ENCODE assay signal across 8 cellular contexts in genomic region chr1:235642021-235642942, GRCh38. TPM values are rescaled to one million over a fixed set of nuclear protein-coding genes. Genes with fewer than 3 reads are reported as not detected.
A peak's percentile ranks its signal among the peaks of the same experiment; 100 is the strongest.
DNase-seq lines count a peak whose midpoint lies in the region; ATAC-seq and TF ChIP-seq lines count a peak whose summit lies in the region.

No MANE protein-coding gene starts in this region.

- H3K4me3 Mint-ChIP-seq in IgD-negative memory B cell (peak overlapping the region in 3 of 4 donors; percentile 73 to 91 (median 90)), T-helper 17 cell (peak overlapping the region; percentile 91)

- H3K9me3 Mint-ChIP-seq in IgD-negative memory B cell, result peaks cover 0 to 2% (median 0%) of the 10 kb centered on the region in 3 donors

- H2BK120ac ChIP-seq in trophoblast cell (ENCODE audit: insufficient read depth, low read length, poor library complexity), result no peak overlapping the region

- H4K12ac ChIP-seq in trophoblast cell (ENCODE audit: low read depth, low read length), result no peak overlapping the region

- H3K9ac ChIP-seq in trophoblast cell (ENCODE audit: low read length), result no peak overlapping the region

- no peak overlapping the region for H3K23ac ChIP-seq in trophoblast cell (ENCODE audit: low read length)

- no peak overlapping the region for H3K14ac ChIP-seq in trophoblast cell (ENCODE audit: low read length)

- H3K9me3 ChIP-seq in T-helper 17 cell (ENCODE audit: control insufficient read depth, low read length, poor library complexity, severe bottlenecking), result no peaks in the 10 kb centered on the region
- peaks cover 2% of the 10 kb centered on the region for H3K9me3 ChIP-seq in trophoblast cell (ENCODE audit: insufficient read depth, low read depth, low read length)
- no peaks in the 10 kb centered on the region for H3K9me3 ChIP-seq in tibial artery

- peak; percentile 23 for DNase-seq in activated CD4-positive, CD25-positive, alpha-beta regulatory T cell treated with anti-CD3 and anti-CD28 coated beads, Interleukin-2, amount 50 U/mL, for 16 hours (ENCODE audit: low read depth, low spot score)
- DNase-seq in activated CD4-positive, CD25-positive, alpha-beta regulatory T cell (lab: John Stamatoyannopoulos, UW), result no peak
- peak; percentile 28 to 55 (median 41) for DNase-seq in T-helper 17 cell
- DNase-seq in brain microvascular endothelial cell, result peak; percentile 61
- peak in 1 of 2 donors; percentile 19 for DNase-seq in trophoblast cell
- DNase-seq in tibial artery, result no peak

- peak overlapping the region; percentile 12 for H3K4me3 ChIP-seq in brain microvascular endothelial cell (ENCODE audit: low read depth, low read length)
- H3K4me3 ChIP-seq in trophoblast cell (ENCODE audit: low read depth, low read length), result no peak overlapping the region
- no peak overlapping the region for H3K4me3 ChIP-seq in tibial artery

- H3K4me1 ChIP-seq in trophoblast cell (ENCODE audit: control insufficient read depth in 1 of 2, insufficient read depth in 2 of 2, low read length in 2 of 2) (peaks cover 11 to 12% of the 10 kb centered on the region in 2 experiments), tibial artery (no peaks in the 10 kb centered on the region)

- H3K27me3 ChIP-seq in brain microvascular endothelial cell (replicated peaks), result no peaks in the 10 kb centered on the region
- no peaks in the 10 kb centered on the region for H3K27me3 ChIP-seq in trophoblast cell (ENCODE audit: insufficient read depth, low read length)
- peaks cover 0 to 51% of the 10 kb centered on the region in 2 donors for H3K27me3 ChIP-seq in tibial artery

- no peak overlapping the region for H4K8ac ChIP-seq in trophoblast cell (ENCODE audit: low read depth, low read length)

- H3K27me3 Mint-ChIP-seq in IgD-negative memory B cell (peaks cover 41% of the 10 kb centered on the region), T-helper 17 cell (peaks cover 30% of the 10 kb centered on the region)

- intact Hi-C loops in tibial artery (cut with DNase I; ENCODE audit: low total_unique reads), result loop anchor here (10.0 kb wide), 1 partner anchor 117 kb away; no protein-coding TSS in a partner anchor

- H2BK12ac ChIP-seq in trophoblast cell (ENCODE audit: low read length), result no peak overlapping the region

- H3K79me2 ChIP-seq in trophoblast cell (ENCODE audit: control insufficient read depth, insufficient read depth, low read length, poor library complexity), result no peaks in the 10 kb centered on the region

- H3K36me3 Mint-ChIP-seq in IgD-negative memory B cell (no peaks in the 10 kb centered on the region), T-helper 17 cell (ENCODE audit: low read depth) (peaks cover 2% of the 10 kb centered on the region)

- H2BK5ac ChIP-seq in trophoblast cell (ENCODE audit: low read depth, low read length, poor library complexity), result no peak overlapping the region

- H3K27ac Mint-ChIP-seq in IgD-negative memory B cell (peak overlapping the region in 2 of 3 donors; percentile 56 to 63), T-helper 17 cell (peak overlapping the region; percentile 95)

- peak overlapping the region; percentile 70 for H2AFZ ChIP-seq in trophoblast cell (ENCODE audit: insufficient read depth, low read length, poor library complexity)

- no peak overlapping the region for H2AK5ac ChIP-seq in trophoblast cell (ENCODE audit: low read length)

- H3K36me3 ChIP-seq in brain microvascular endothelial cell (replicated peaks), result no peaks in the 10 kb centered on the region
- no peaks in the 10 kb centered on the region for H3K36me3 ChIP-seq in trophoblast cell (ENCODE audit: control insufficient read depth in 1 of 2, insufficient read depth in 2 of 2, low read length in 2 of 2)
- H3K36me3 ChIP-seq in tibial artery, result no peaks in the 10 kb centered on the region

- no peak overlapping the region for H3K18ac ChIP-seq in trophoblast cell (ENCODE audit: low read length)

- H3K27ac ChIP-seq in brain microvascular endothelial cell, result no peak overlapping the region
- H3K27ac ChIP-seq in trophoblast cell (ENCODE audit: low read depth, low read length), result no peak overlapping the region
- H3K27ac ChIP-seq in tibial artery, result no peak overlapping the region

- peaks cover 5 to 12% (median 9%) of the 10 kb centered on the region in 3 donors for H3K4me1 Mint-ChIP-seq in IgD-negative memory B cell
- H3K4me1 Mint-ChIP-seq in T-helper 17 cell, result peaks cover 26% of the 10 kb centered on the region

- in situ Hi-C loops in brain microvascular endothelial cell (cut with HindIII; ENCODE audit: low pct_ligation_motif_present, low sequenced_read_pairs), result no loop called here

- ATAC-seq in T-helper 17 cell (peak; percentile 85), HG03139 (IDR thresholded peaks at IDR 0.05; ENCODE audit: unreplicated experiment) (no peak)

- TF ChIP-seq CTCF in brain microvascular endothelial cell (IDR thresholded peaks at IDR 0.05; ENCODE audit: low read depth, low read length, missing control alignments) (no peak), tibial artery (IDR thresholded peaks at IDR 0.05) (no peak)

- H3K79me1 ChIP-seq in trophoblast cell (ENCODE audit: low read length), result no peaks in the 10 kb centered on the region

- WGBS in trophoblast cell (ENCODE audit: extremely low coverage, insufficient coverage, insufficient read length), result no CpG with 5 or more reads among the region's 46 CpGs

- H4K91ac ChIP-seq in trophoblast cell (ENCODE audit: low read depth, low read length), result no peak overlapping the region

- H3K4me2 ChIP-seq in trophoblast cell (ENCODE audit: low read length), result no peak overlapping the region

- H3K4ac ChIP-seq in trophoblast cell (ENCODE audit: low read depth, low read length), result no peak overlapping the region

RNA-seq across cellular contexts. Expression of gene GNG4, which starts 7.3 kb away (rescaled TPM):
- not detected for polyA plus RNA-seq in IgD-negative memory B cell
- not detected for total RNA-seq in T-helper 17 cell
- 3.1 TPM in 2 replicates for polyA plus RNA-seq in trophoblast cell (2013)

Comparison
In these comparisons a context has a peak if more than half of its experiments do, and no peak if none do; other contexts are left out.
1. DNase-seq: peak in activated CD4-positive, CD25-positive, alpha-beta regulatory T cell treated with anti-CD3 and anti-CD28 coated beads, Interleukin-2, amount 50 U/mL, for 16 hours (single experiment), T-helper 17 cell (3 of 3) and brain microvascular endothelial cell (single experiment); none in activated CD4-positive, CD25-positive, alpha-beta regulatory T cell (0 of 4) and tibial artery (0 of 2).